20 cellular contexts compared by ENCODE assay signal in genomic region chr3:73407572-73407971, GRCh38.
"Had no signal": no experiment of that assay in that cellular context is flagged by ENCODE, and none has a peak within 500 bp of the region (broad histone marks: within the 10 kb centered on the region; RNA-seq: fewer than 3 reads in every experiment).

No MANE protein-coding gene starts in this region.

- H3K4me2 ChIP-seq: hepatocyte had no signal

- H2AFZ ChIP-seq: hepatocyte had no signal

- ATAC-seq: foreskin keratinocyte; left cardiac atrium; lower lobe of right lung; naive thymus-derived CD4-positive, alpha-beta T cell had no signal

- H3K36me3 ChIP-seq: lower lobe of right lung, neutrophil, right atrium auricular region, transverse colon had no signal

- H3K27me3 ChIP-seq: foreskin keratinocyte, hepatocyte, right atrium auricular region, testis, transverse colon had no signal

- H3K4me1 ChIP-seq: foreskin keratinocyte, testis had no signal

- DNase-seq: central memory CD4-positive, alpha-beta T cell; effector memory CD4-positive, alpha-beta T cell; foreskin keratinocyte; head of caudate nucleus; kidney; left cardiac atrium; left ventricle myocardium inferior; lower lobe of right lung; mesendoderm; naive thymus-derived CD4-positive, alpha-beta T cell; nephron progenitor cell; posterior cingulate gyrus; small intestine; stimulated activated CD4-positive, alpha-beta T cell treated with anti-CD3 and anti-CD28 coated beads, Interleukin-12 subunit alpha, Interleukin-12 subunit beta, amount 100 ng/mL, for 4 hours; stimulated activated naive CD4-positive, alpha-beta T cell treated with Interleukin-2 at 50 U/mL for 16 hours; testis; transverse colon had no signal

- H3K9me3 ChIP-seq: left ventricle myocardium inferior, lower lobe of right lung, neutrophil, right atrium auricular region, testis, transverse colon had no signal

- H3K4me3 ChIP-seq: hepatocyte, left ventricle myocardium inferior, lower lobe of right lung, right atrium auricular region, testis, transverse colon had no signal

- H3K27ac ChIP-seq: foreskin keratinocyte, hepatocyte, left ventricle myocardium inferior, neutrophil, right atrium auricular region, testis had no signal
